ENCODE assay signal across 16 cellular contexts in the genomic region with DNA sequence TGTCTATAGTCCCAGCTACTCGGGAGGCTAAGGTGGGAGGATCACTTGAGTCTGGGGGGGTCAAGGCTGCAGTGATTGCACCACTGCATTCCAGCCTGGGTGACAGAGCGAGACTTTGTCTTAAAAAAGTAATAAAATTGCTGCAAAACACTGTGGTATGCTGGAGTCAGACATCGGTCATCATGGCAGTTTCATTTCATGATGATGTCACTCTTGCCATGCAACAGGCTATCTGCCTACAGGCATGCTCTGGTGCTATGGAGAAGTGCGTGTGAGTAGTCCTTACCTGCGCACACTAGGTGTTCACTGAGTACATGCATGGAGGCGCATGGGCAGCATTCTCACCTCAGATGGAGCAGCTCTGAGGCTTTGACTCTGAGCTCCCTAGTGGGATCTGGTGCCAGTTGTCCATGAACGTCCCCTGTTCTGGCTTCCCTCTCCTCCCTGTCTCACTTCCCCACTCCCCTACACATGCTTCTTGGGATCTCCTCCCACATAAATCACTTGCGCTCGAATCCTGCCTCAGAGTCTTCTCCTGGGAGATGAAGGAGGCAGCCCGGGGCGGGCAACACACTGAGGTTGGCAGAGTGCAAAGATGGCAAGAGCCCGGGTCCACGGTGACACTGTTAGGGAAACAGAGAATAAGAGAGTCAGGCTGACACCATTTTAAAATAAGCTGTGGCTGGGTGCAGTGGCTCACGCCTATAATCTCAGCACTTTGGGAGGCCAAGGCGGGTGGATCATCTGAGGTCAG. TPM values are rescaled to one million over a fixed set of nuclear protein-coding genes. Genes with fewer than 3 reads are reported as not detected.
DNase-seq lines count a peak whose midpoint lies in the region; ATAC-seq, FAIRE-seq and TF ChIP-seq lines count a peak whose summit lies in the region.
"Had no signal": no experiment of that assay in that cellular context is flagged by ENCODE, and none has a peak within 500 bp of the region (broad histone marks: within the 10 kb centered on the region; RNA-seq: fewer than 3 reads in every experiment).

No MANE protein-coding gene starts in this region.

- H3K36me3 ChIP-seq in BJ (ENCODE audit: control insufficient read depth, insufficient read depth, low read length): no peaks in the 10 kb centered on the region
- H3K36me3 ChIP-seq in K562 (ENCODE audit: control insufficient read depth, insufficient read depth, low read length): no peaks in the 10 kb centered on the region
- H3K36me3 ChIP-seq in kidney epithelial cell (ENCODE audit: control insufficient read depth, insufficient read depth, low read length): no peaks in the 10 kb centered on the region
- no peaks in the 10 kb centered on the region for H3K36me3 ChIP-seq in adrenal gland (replicated peaks in 1 of 2)
- H3K36me3 ChIP-seq: cardiac muscle cell had no signal

- H3K4me3 ChIP-seq in BJ (ENCODE audit: low read depth, low read length) (no peak overlapping the region), K562 (no peak overlapping the region), kidney epithelial cell (ENCODE audit: low read depth, low read length) (no peak overlapping the region), adrenal gland (no peak overlapping the region)
- H3K4me3 ChIP-seq: cardiac muscle cell, mucosa of descending colon, psoas muscle had no signal

- TF ChIP-seq CTCF in BJ (IDR thresholded peaks at IDR 0.05; ENCODE audit: insufficient read depth, low read depth, low read length) (no peak), K562 (IDR thresholded peaks at IDR 0.05 in 2 of 3, conservative IDR thresholded peaks at IDR 0.05 in 1 of 3; ENCODE audit: insufficient read depth in 2 of 3, low read depth in 1 of 3, low read length in 3 of 3) (no peak), kidney epithelial cell (IDR thresholded peaks at IDR 0.05; ENCODE audit: insufficient read depth, low read length, poor library complexity, severe bottlenecking) (no peak), adrenal gland (IDR thresholded peaks at IDR 0.05) (no peak)

- no peaks in the 10 kb centered on the region for H3K79me2 ChIP-seq in K562 (ENCODE audit: control insufficient read depth, insufficient read depth, low read length)

- no peak for FAIRE-seq in K562 (lab: Jason Lieb, UNC)
- FAIRE-seq: endothelial cell of umbilical vein had no signal

- intact Hi-C loops in K562 (cut with micrococcal nuclease): loop anchor here (10.0 kb wide), 2 partner anchors 58 to 452 kb away; no protein-coding TSS in a partner anchor
- intact Hi-C loops in adrenal gland (cut with DNase I): loop anchor here in 1 of 2 donors (10.0 kb wide), 1 partner anchor 102 kb away; no protein-coding TSS in a partner anchor

- no peak for TF ChIP-seq EP300 in K562 (IDR thresholded peaks at IDR 0.05; ENCODE audit: low read length)

- 35% methylated on average over 15 of the region's 15 CpGs for WGBS in K562 (ENCODE audit: insufficient coverage, low coverage, missing lambda C conversion rate)
- 81 to 87% (median 83%) methylated on average over 12 to 15 of the region's 15 CpGs for WGBS in adrenal gland, 4 donors

- no peak overlapping the region for H3K9ac ChIP-seq in K562 (ENCODE audit: insufficient read depth in 1 of 2, low read depth in 2 of 2, low read length in 2 of 2)

- BruUV-seq in K562 (replicated peaks; lab: Mats Ljungman, UMichigan): no TSS peak

- H3K4me1 ChIP-seq in K562 (replicated peaks in 1 of 2; ENCODE audit: control insufficient read depth in 2 of 2, insufficient read depth in 2 of 2, low read length in 2 of 2) (peaks cover 4 to 9% of the 10 kb centered on the region in 2 experiments; a peak in 3 of 5 replicates), adrenal gland (replicated peaks in 1 of 2) (no peaks in the 10 kb centered on the region)
- H3K4me1 ChIP-seq: psoas muscle had no signal

- in situ Hi-C loops in K562 (cut with MboI): no loop called here

- TF ChIP-seq RAD21 in K562 (CRISPR knock-in tag; conservative IDR thresholded peaks at IDR 0.05 in 1 of 2, IDR thresholded peaks at IDR 0.05 in 1 of 2): no peak

- no peaks in the 10 kb centered on the region for H3K9me1 ChIP-seq in K562 (ENCODE audit: control insufficient read depth, insufficient read depth, low read length)

- H3K4me2 ChIP-seq in K562 (ENCODE audit: insufficient read depth, low read length): no peak overlapping the region

- H4K20me1 ChIP-seq in K562 (replicated peaks; ENCODE audit: control insufficient read depth, insufficient read depth, low read length): no peaks in the 10 kb centered on the region

- no peak for TF ChIP-seq POLR2A in K562 (conservative IDR thresholded peaks at IDR 0.05)
- TF ChIP-seq POLR2A in adrenal gland (IDR thresholded peaks at IDR 0.05): no peak

- ATAC-seq in K562 (no peak), HG02763 (IDR thresholded peaks at IDR 0.05; ENCODE audit: unreplicated experiment) (no peak), HG03045 (IDR thresholded peaks at IDR 0.05; ENCODE audit: unreplicated experiment) (no peak)
- ATAC-seq: mucosa of descending colon, psoas muscle had no signal

- H3K27ac ChIP-seq in K562 (ENCODE audit: extremely low read depth, low read depth, low read length) (no peak overlapping the region), adrenal gland (no peak overlapping the region)
- H3K27ac ChIP-seq: cardiac muscle cell, psoas muscle had no signal

- DNase-seq in BJ (ENCODE audit: low read depth) (peak; percentile 74), M059J (ENCODE audit: low read depth) (peak; percentile 87), K562 (ENCODE audit: extremely low read depth in 1 of 4, low spot score in 3 of 4) (no peak), kidney epithelial cell (ENCODE audit: low read depth) (peak; percentile 69), nucleus accumbens (lab: John Stamatoyannopoulos, UW) (no peak), adrenal gland (no peak)
- DNase-seq: activated CD4-positive, CD25-positive, alpha-beta regulatory T cell treated with anti-CD3 and anti-CD28 coated beads, Interleukin-2, amount 50 U/mL, for 72 hours; mucosa of descending colon; NCI-H187 treated with DMSO at 0.1 percent for 48 hours had no signal

- CTCF ChIA-PET in BJ (lab: Yijun Ruan, JAX) (interaction anchor here (0.6 to 2.0 kb wide), 6 partner anchors 10 to 895 kb away, joined by 3 to 5 read pairs (median 3); no protein-coding TSS in a partner anchor), K562 (lab: Yijun Ruan, JAX; ENCODE audit: low intra/inter-chr PET ratio) (no interaction called here)

- no peak overlapping the region for H2AFZ ChIP-seq in K562 (ENCODE audit: low read depth, low read length)

- H3K9me3 ChIP-seq in K562 (replicated peaks; ENCODE audit: control insufficient read depth, insufficient read depth, low read depth, low read length) (no peaks in the 10 kb centered on the region), adrenal gland (replicated peaks in 1 of 3) (no peaks in the 10 kb centered on the region)
- H3K9me3 ChIP-seq: mucosa of descending colon, psoas muscle had no signal

- POLR2A ChIA-PET in BJ (lab: Charles Lee): no interaction called here
- POLR2A ChIA-PET in K562 (lab: Yijun Ruan, JAX): interaction anchor here (0.6 kb wide), 2 partner anchors 113 to 246 kb away, joined by 3 read pairs; no protein-coding TSS in a partner anchor

- H3K27me3 ChIP-seq in BJ (ENCODE audit: control insufficient read depth, insufficient read depth, low read length) (no peaks in the 10 kb centered on the region), K562 (ENCODE audit: control insufficient read depth in 2 of 2, insufficient read depth in 2 of 2, low read length in 2 of 2) (peaks cover 2 to 12% of the 10 kb centered on the region in 2 experiments; a peak in 2 of 5 replicates), kidney epithelial cell (ENCODE audit: control insufficient read depth, insufficient read depth, low read length) (no peaks in the 10 kb centered on the region), adrenal gland (no peaks in the 10 kb centered on the region)
- H3K27me3 ChIP-seq: cardiac muscle cell had no signal

RNA-seq across cellular contexts. Expression of a gene that starts 10.4 kb away (rescaled TPM):
- polyA plus RNA-seq in BJ (2011; rRNA removed): not detected in 2 replicates
- not detected in 2 replicates for polyA minus RNA-seq in BJ (2011; rRNA and poly(A)+ RNA removed)
- total RNA-seq in M059J (2014; rRNA removed; shearing (Covaris generic)): not detected in 2 replicates
- total RNA-seq in K562 (2011; cell fraction: chromatin; rRNA removed; ENCODE audit: low replicate concordance): not detected in 2 replicates
- not detected in 2 replicates for total RNA-seq in K562 (2011; cell fraction: nucleolus; rRNA removed)
- total RNA-seq in K562 (2011; cell fraction: nucleoplasm; rRNA removed): not detected in 2 replicates
- total RNA-seq in K562 (2014; rRNA removed): not detected in 2 replicates
- total RNA-seq in K562 (2014; rRNA removed; fragmentation: Illumina TruSeq; extraction: Trizol): not detected in 2 replicates
- total RNA-seq in K562 (2015; rRNA removed; fragmentation: Illumina TruSeq; extraction: Trizol): not detected in 2 replicates
- 3.1 and 3.8 TPM in 2 replicates for total RNA-seq in K562 (2021)
- not detected in 2 replicates for polyA plus RNA-seq in K562 (2011; rRNA removed)
- not detected in 2 replicates for polyA plus RNA-seq in K562 (2011; cell fraction: cytosol; rRNA removed)
- not detected in 2 replicates for polyA plus RNA-seq in K562 (2011; cell fraction: nucleus; rRNA removed)
- polyA plus RNA-seq in K562 (2012): not detected in 2 replicates
- polyA plus RNA-seq in K562 (2014; fragmentation: Illumina TruSeq; extraction: Trizol): not detected in 2 replicates
- polyA plus RNA-seq in K562 (2014; fragmentation: Nextera tagmentation; extraction: Ambion mirVana): not detected
- not detected in 2 replicates for polyA plus RNA-seq in K562 (2014; rRNA removed)
- not detected in 2 replicates for polyA minus RNA-seq in K562 (2011; rRNA and poly(A)+ RNA removed)
- polyA minus RNA-seq in K562 (2011; cell fraction: cytosol; rRNA and poly(A)+ RNA removed): not detected in 2 replicates
- not detected in 2 replicates for polyA minus RNA-seq in K562 (2011; cell fraction: nucleus; rRNA and poly(A)+ RNA removed)
- not detected in 2 replicates for total RNA-seq in kidney epithelial cell
- total RNA-seq in adrenal gland: 1 to 10 TPM in 2 of 8 donors, under 1 TPM in 1, not detected in 5; 0.84 to 7.0 (median 6.7) TPM
- polyA plus RNA-seq in adrenal gland: under 1 TPM in 2 of 3 donors, not detected in 1; 0.80 to 0.84 TPM
- total RNA-seq: activated T-helper 1 cell treated with anti-CD3 and anti-CD28 coated beads, Interleukin-12 subunit alpha, Interleukin-12 subunit beta, Interleukin-2, Interleukin-4 antibody, amounts not matched to agents 30 ng/mL and 10 ng/mL and 1 ng/mL, durations not matched to agents 14 hours and 24 hours and 36 hours; cardiac muscle cell; endothelial cell of umbilical vein had no signal
- polyA plus RNA-seq: cardiac muscle cell, CD14-positive monocyte had no signal

RNA-seq across cellular contexts. Expression of a gene that starts 29.3 kb away (rescaled TPM):
- polyA plus RNA-seq in BJ (2011; rRNA removed) (19.3 and 45.1 TPM in 2 replicates), K562 (2011; rRNA removed) (9.9 and 20.6 TPM in 2 replicates), K562 (2014; fragmentation: Illumina TruSeq; extraction: Trizol) (30.9 and 52.3 TPM in 2 replicates), K562 (2014; fragmentation: Nextera tagmentation; extraction: Ambion mirVana) (under 1 TPM; 0.14 to 0.86 TPM), K562 (2014; rRNA removed) (29.9 and 34.2 TPM in 2 replicates), adrenal gland (100 to 1,000 TPM in 2 of 3 donors, 10 to 100 TPM in 1; 38.7 to 394 (median 156) TPM)
- 44.5 and 61.2 TPM in 2 replicates for polyA minus RNA-seq in BJ (2011; rRNA and poly(A)+ RNA removed)
- 18.3 and 60.5 TPM in 2 replicates for total RNA-seq in M059J (2014; rRNA removed; shearing (Covaris generic))
- 232 and 574 TPM in 2 replicates for total RNA-seq in K562 (2011; cell fraction: chromatin; rRNA removed; ENCODE audit: low replicate concordance)
- 235 and 282 TPM in 2 replicates for total RNA-seq in K562 (2011; cell fraction: nucleolus; rRNA removed)
- 178 and 183 TPM in 2 replicates for total RNA-seq in K562 (2011; cell fraction: nucleoplasm; rRNA removed)
- total RNA-seq in K562 (2014; rRNA removed) (21.0 and 31.3 TPM in 2 replicates), K562 (2014; rRNA removed; fragmentation: Illumina TruSeq; extraction: Trizol) (11.4 and 15.7 TPM in 2 replicates), K562 (2015; rRNA removed; fragmentation: Illumina TruSeq; extraction: Trizol) (13.7 and 17.1 TPM in 2 replicates), K562 (2021) (139 and 160 TPM in 2 replicates), kidney epithelial cell (122 and 152 TPM in 2 replicates), adrenal gland (100 to 1,000 TPM; 232 to 558 (median 316) TPM)
- polyA plus RNA-seq in K562 (2011; cell fraction: cytosol; rRNA removed): 14.0 and 24.0 TPM in 2 replicates
- polyA plus RNA-seq in K562 (2011; cell fraction: nucleus; rRNA removed): 101 and 113 TPM in 2 replicates
- polyA plus RNA-seq in K562 (2012): 55.2 and 134 TPM in 2 replicates
- 23.2 and 36.8 TPM in 2 replicates for polyA minus RNA-seq in K562 (2011; rRNA and poly(A)+ RNA removed)
- polyA minus RNA-seq in K562 (2011; cell fraction: cytosol; rRNA and poly(A)+ RNA removed): 58.5 and 103 TPM in 2 replicates
- 67.2 and 102 TPM in 2 replicates for polyA minus RNA-seq in K562 (2011; cell fraction: nucleus; rRNA and poly(A)+ RNA removed)
- polyA plus RNA-seq: CD14-positive monocyte had no signal

RNA-seq across cellular contexts. Expression of a gene that starts 35.0 kb away (rescaled TPM):
- polyA plus RNA-seq in BJ (2011; rRNA removed) (not detected in 2 replicates), K562 (2011; rRNA removed) (not detected in 2 replicates), K562 (2014; fragmentation: Illumina TruSeq; extraction: Trizol) (not detected in 2 replicates), K562 (2014; fragmentation: Nextera tagmentation; extraction: Ambion mirVana) (not detected), K562 (2014; rRNA removed) (not detected in 2 replicates), adrenal gland (1 to 10 TPM in 2 of 3 donors, not detected in 1; 1.6 to 2.3 TPM)
- not detected in 2 replicates for polyA minus RNA-seq in BJ (2011; rRNA and poly(A)+ RNA removed)
- total RNA-seq in M059J (2014; rRNA removed; shearing (Covaris generic)): not detected in 2 replicates
- not detected in 2 replicates for total RNA-seq in K562 (2011; cell fraction: chromatin; rRNA removed; ENCODE audit: low replicate concordance)
- not detected in 2 replicates for total RNA-seq in K562 (2011; cell fraction: nucleolus; rRNA removed)
- not detected in 2 replicates for total RNA-seq in K562 (2011; cell fraction: nucleoplasm; rRNA removed)
- total RNA-seq in K562 (2014; rRNA removed) (not detected in 2 replicates), K562 (2014; rRNA removed; fragmentation: Illumina TruSeq; extraction: Trizol) (not detected in 2 replicates), K562 (2015; rRNA removed; fragmentation: Illumina TruSeq; extraction: Trizol) (not detected in 2 replicates), K562 (2021) (5.4 and 5.7 TPM in 2 replicates), kidney epithelial cell (not detected in 2 replicates), adrenal gland (1 to 10 TPM in 3 of 8 donors, not detected in 5; 3.1 to 9.4 (median 9.0) TPM)
- polyA plus RNA-seq in K562 (2011; cell fraction: cytosol; rRNA removed): not detected in 2 replicates
- polyA plus RNA-seq in K562 (2011; cell fraction: nucleus; rRNA removed): not detected in 2 replicates
- polyA plus RNA-seq in K562 (2012): not detected in 2 replicates
- not detected in 2 replicates for polyA minus RNA-seq in K562 (2011; rRNA and poly(A)+ RNA removed)
- not detected in 2 replicates for polyA minus RNA-seq in K562 (2011; cell fraction: cytosol; rRNA and poly(A)+ RNA removed)
- polyA minus RNA-seq in K562 (2011; cell fraction: nucleus; rRNA and poly(A)+ RNA removed): not detected in 2 replicates
- total RNA-seq: activated T-helper 1 cell treated with anti-CD3 and anti-CD28 coated beads, Interleukin-12 subunit alpha, Interleukin-12 subunit beta, Interleukin-2, Interleukin-4 antibody, amounts not matched to agents 30 ng/mL and 10 ng/mL and 1 ng/mL, durations not matched to agents 14 hours and 24 hours and 36 hours; cardiac muscle cell; endothelial cell of umbilical vein had no signal
- polyA plus RNA-seq: cardiac muscle cell, CD14-positive monocyte, endothelial cell of umbilical vein had no signal

Comparison
In these comparisons a context has a peak if more than half of its experiments do, and no peak if none do; other contexts are left out.
1. DNase-seq: peak in BJ (single experiment), M059J (single experiment) and kidney epithelial cell (single experiment); none in K562 (0 of 4), nucleus accumbens (0 of 56) and adrenal gland (0 of 7).